In the genomic region with DNA sequence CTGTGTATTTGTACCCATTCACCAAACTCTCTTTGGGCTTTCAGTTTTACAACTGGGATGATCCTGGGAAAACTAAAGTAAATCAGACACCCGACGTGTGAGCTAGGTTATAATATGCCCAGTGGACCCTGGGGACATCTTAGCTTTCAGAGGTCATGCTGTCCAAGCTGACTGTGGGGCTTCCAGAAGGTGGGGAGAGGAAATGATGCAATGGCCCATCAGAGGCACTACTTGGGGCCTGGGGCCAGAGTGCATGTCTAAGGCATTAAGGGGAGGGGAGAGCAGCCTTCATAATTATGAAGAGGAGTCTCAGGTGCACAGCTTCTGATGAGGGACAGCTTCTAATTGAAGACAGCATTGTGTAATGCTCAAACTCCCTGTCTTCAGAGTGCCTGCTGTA, we compare ENCODE assay signal across 30 cellular contexts. TPM values are rescaled to one million over a fixed set of nuclear protein-coding genes. Genes with fewer than 3 reads are reported as not detected.
DNase-seq lines count a peak whose midpoint lies in the region; ATAC-seq and TF ChIP-seq lines count a peak whose summit lies in the region.
"Had no signal": no experiment of that assay in that cellular context is flagged by ENCODE, and none has a peak within 500 bp of the region (broad histone marks: within the 10 kb centered on the region; RNA-seq: fewer than 3 reads in every experiment).

No MANE protein-coding gene starts in this region.

- H3F3A ChIP-seq in Loucy (ENCODE audit: low read depth) (no peaks in the 10 kb centered on the region; the same call in 1 of the 2 replicates), MM.1S (ENCODE audit: insufficient read depth, low read length) (no peaks in the 10 kb centered on the region)

- no peak overlapping the region for H3K4me3 ChIP-seq in Loucy (ENCODE audit: low read length, poor library complexity, severe bottlenecking)
- no peak overlapping the region for H3K4me3 ChIP-seq in MM.1S (ENCODE audit: low read length)
- H3K4me3 ChIP-seq: lower lobe of right lung, ovary, skin epidermis, testis had no signal

- H3K9me2 ChIP-seq in Loucy (replicated peaks; ENCODE audit: low read depth, low read length), result no peaks in the 10 kb centered on the region
- no peaks in the 10 kb centered on the region for H3K9me2 ChIP-seq in MM.1S (replicated peaks; ENCODE audit: insufficient read depth, low read length)

- TF ChIP-seq CTCF in Loucy (conservative IDR thresholded peaks at IDR 0.05; ENCODE audit: low read length) (no peak), MM.1S (IDR thresholded peaks at IDR 0.05; ENCODE audit: low read length) (no peak)
- TF ChIP-seq CTCF in activated CD8-positive, alpha-beta T cell treated with anti-CD3 and anti-CD28 coated beads for 36 hours (IDR thresholded peaks at IDR 0.05), result no peak

- intact Hi-C loops in activated CD8-positive, alpha-beta T cell treated with anti-CD3 and anti-CD28 coated beads for 36 hours (cut with micrococcal nuclease), result no loop called here

- CTCF ChIA-PET in activated CD8-positive, alpha-beta T cell treated with anti-CD3 and anti-CD28 coated beads for 36 hours (lab: Charles Lee), result interaction anchor here (2.1 kb wide), 1 partner anchor 13 kb away, joined by 8 read pairs; no protein-coding TSS in a partner anchor

- H3K4me1 ChIP-seq in Loucy (ENCODE audit: insufficient read depth, low read length, poor library complexity, severe bottlenecking), result peaks cover 17% of the 10 kb centered on the region
- H3K4me1 ChIP-seq in MM.1S (ENCODE audit: low read length), result no peaks in the 10 kb centered on the region
- H3K4me1 ChIP-seq: lower lobe of right lung, testis had no signal

- H3K4me1 Mint-ChIP-seq in T-helper 1 cell treated with Interleukin-12 subunit alpha and Interleukin-12 subunit beta and Interleukin-4 antibody, amounts not matched to agents 30 μg/mL and 1 μg/mL, for 36 hours (ENCODE audit: low read depth), result peaks cover 26% of the 10 kb centered on the region
- H3K4me1 Mint-ChIP-seq in activated CD8-positive, alpha-beta T cell treated with anti-CD3 and anti-CD28 coated beads for 36 hours (ENCODE audit: low read depth), result peaks cover 16% of the 10 kb centered on the region
- H3K4me1 Mint-ChIP-seq in natural killer cell treated with Interleukin-12 subunit alpha and Interleukin-12 subunit beta and Interleukin-15 and Interleukin-18, amount 100 ng/mL, for 72 hours (ENCODE audit: low read depth in 2 of 2), result peaks cover 30 to 32% of the 10 kb centered on the region in 2 donors

- H3K79me2 ChIP-seq in Loucy (ENCODE audit: insufficient read depth, low read length) (no peaks in the 10 kb centered on the region), MM.1S (ENCODE audit: low read length) (no peaks in the 10 kb centered on the region)

- DNase-seq in T-helper 1 cell (no peak), MM.1S (no peak), DMS79 (lab: John Stamatoyannopoulos, UW) (no peak)
- DNase-seq in activated CD8-positive, alpha-beta T cell treated with anti-CD3 and anti-CD28 coated beads for 36 hours, result no peak
- DNase-seq in natural killer cell treated with Interleukin-12 subunit alpha and Interleukin-12 subunit beta and Interleukin-15 and Interleukin-18, amount 100 ng/mL, for 72 hours (ENCODE audit: low spot score), result no peak
- no peak for DNase-seq in activated CD4-positive, CD25-positive, alpha-beta regulatory T cell (lab: John Stamatoyannopoulos, UW)
- DNase-seq: activated CD4-positive, alpha-beta T cell treated with anti-CD3 and anti-CD28 coated beads for 36 hours; activated naive CD4-positive, alpha-beta T cell treated with anti-CD3 and anti-CD28 coated beads, Interleukin-2, amount 10 ng/mL, durations not matched to agents 7 days and 5 days; activated T-cell treated with anti-CD3 and anti-CD28 coated beads, Interleukin-2, amount 50 U/mL, for 48 hours; amygdala; C1 segment of cervical spinal cord; Calu3; DMS79 treated with DMSO at 0.1 percent for 48 hours; GDM1; HCEC 1CT; Karpas-422; lower lobe of right lung; MV-4-11; naive thymus-derived CD8-positive, alpha-beta T cell; NCI-H146; ovary; retina; stimulated activated naive CD4-positive, alpha-beta T cell treated with Interleukin-2 at 50 U/mL for 16 hours; testis had no signal

- ATAC-seq in activated CD8-positive, alpha-beta T cell treated with anti-CD3 and anti-CD28 coated beads for 36 hours, result no peak
- no peak for ATAC-seq in natural killer cell treated with Interleukin-12 subunit alpha and Interleukin-12 subunit beta and Interleukin-15 and Interleukin-18, amount 100 ng/mL, for 72 hours
- ATAC-seq: activated CD4-positive, alpha-beta T cell treated with anti-CD3 and anti-CD28 coated beads for 36 hours; naive thymus-derived CD8-positive, alpha-beta T cell had no signal

- H4K20me1 ChIP-seq in Loucy (ENCODE audit: insufficient read depth, low read length, poor library complexity, severe bottlenecking), result no peaks in the 10 kb centered on the region
- H4K20me1 ChIP-seq in MM.1S (ENCODE audit: insufficient read depth, low read length), result no peaks in the 10 kb centered on the region

- H3K27me3 Mint-ChIP-seq in T-helper 1 cell treated with Interleukin-12 subunit alpha and Interleukin-12 subunit beta and Interleukin-4 antibody, amounts not matched to agents 30 μg/mL and 1 μg/mL, for 36 hours (ENCODE audit: low read depth), result no peaks in the 10 kb centered on the region
- H3K27me3 Mint-ChIP-seq in activated CD8-positive, alpha-beta T cell treated with anti-CD3 and anti-CD28 coated beads for 36 hours, result no peaks in the 10 kb centered on the region
- H3K27me3 Mint-ChIP-seq in natural killer cell treated with Interleukin-12 subunit alpha and Interleukin-12 subunit beta and Interleukin-15 and Interleukin-18, amount 100 ng/mL, for 72 hours, result no peaks in the 10 kb centered on the region
- H3K27me3 Mint-ChIP-seq: activated CD4-positive, alpha-beta T cell treated with anti-CD3 and anti-CD28 coated beads for 36 hours; activated naive CD4-positive, alpha-beta T cell treated with anti-CD3 and anti-CD28 coated beads, Interleukin-2, amount 10 ng/mL, durations not matched to agents 7 days and 5 days; naive thymus-derived CD8-positive, alpha-beta T cell had no signal

- POLR2A ChIA-PET in activated CD8-positive, alpha-beta T cell treated with anti-CD3 and anti-CD28 coated beads for 36 hours (lab: Charles Lee), result interaction anchor here (0.9 to 1.4 kb wide), 2 partner anchors 12 to 84 kb away, joined by 3 to 5 read pairs; no protein-coding TSS in a partner anchor

- H3K9me3 ChIP-seq in Loucy (ENCODE audit: insufficient read depth, low read depth, low read length) (no peaks in the 10 kb centered on the region), MM.1S (replicated peaks; ENCODE audit: insufficient read depth, low read length) (no peaks in the 10 kb centered on the region)
- H3K9me3 ChIP-seq: lower lobe of right lung, ovary, testis had no signal

- H3K4me3 Mint-ChIP-seq in T-helper 1 cell treated with Interleukin-12 subunit alpha and Interleukin-12 subunit beta and Interleukin-4 antibody, amounts not matched to agents 30 μg/mL and 1 μg/mL, for 36 hours, result peak overlapping the region; percentile 57
- H3K4me3 Mint-ChIP-seq in activated CD8-positive, alpha-beta T cell treated with anti-CD3 and anti-CD28 coated beads for 36 hours, result no peak overlapping the region
- no peak overlapping the region for H3K4me3 Mint-ChIP-seq in natural killer cell treated with Interleukin-12 subunit alpha and Interleukin-12 subunit beta and Interleukin-15 and Interleukin-18, amount 100 ng/mL, for 72 hours
- H3K4me3 Mint-ChIP-seq: activated CD4-positive, alpha-beta T cell treated with anti-CD3 and anti-CD28 coated beads for 36 hours; activated naive CD4-positive, alpha-beta T cell treated with anti-CD3 and anti-CD28 coated beads, Interleukin-2, amount 10 ng/mL, durations not matched to agents 7 days and 5 days; naive thymus-derived CD8-positive, alpha-beta T cell had no signal

- H3K36me3 Mint-ChIP-seq in T-helper 1 cell treated with Interleukin-12 subunit alpha and Interleukin-12 subunit beta and Interleukin-4 antibody, amounts not matched to agents 30 μg/mL and 1 μg/mL, for 36 hours (ENCODE audit: low read depth), result peaks cover 62% of the 10 kb centered on the region
- peaks cover 13% of the 10 kb centered on the region for H3K36me3 Mint-ChIP-seq in activated CD8-positive, alpha-beta T cell treated with anti-CD3 and anti-CD28 coated beads for 36 hours (ENCODE audit: low read depth)
- H3K36me3 Mint-ChIP-seq in natural killer cell treated with Interleukin-12 subunit alpha and Interleukin-12 subunit beta and Interleukin-15 and Interleukin-18, amount 100 ng/mL, for 72 hours, result peaks cover 11% of the 10 kb centered on the region

- H3K4me2 ChIP-seq in Loucy (ENCODE audit: low read depth, low read length, poor library complexity, severe bottlenecking) (peak overlapping the region; percentile 13), MM.1S (ENCODE audit: low read depth, low read length) (no peak overlapping the region)

- H3K27ac ChIP-seq in MM.1S (ENCODE audit: low read length), result no peak overlapping the region
- H3K27ac ChIP-seq: 22Rv1, lower lobe of right lung, ovary, skin epidermis, testis had no signal

- no peaks in the 10 kb centered on the region for H3K9me3 Mint-ChIP-seq in T-helper 1 cell treated with Interleukin-12 subunit alpha and Interleukin-12 subunit beta and Interleukin-4 antibody, amounts not matched to agents 30 μg/mL and 1 μg/mL, for 36 hours
- H3K9me3 Mint-ChIP-seq in activated CD8-positive, alpha-beta T cell treated with anti-CD3 and anti-CD28 coated beads for 36 hours, result no peaks in the 10 kb centered on the region
- H3K9me3 Mint-ChIP-seq in natural killer cell treated with Interleukin-12 subunit alpha and Interleukin-12 subunit beta and Interleukin-15 and Interleukin-18, amount 100 ng/mL, for 72 hours, result no peaks in the 10 kb centered on the region
- H3K9me3 Mint-ChIP-seq: activated naive CD4-positive, alpha-beta T cell treated with anti-CD3 and anti-CD28 coated beads, Interleukin-2, amount 10 ng/mL, durations not matched to agents 7 days and 5 days; naive thymus-derived CD8-positive, alpha-beta T cell had no signal

- H2AFZ ChIP-seq in Loucy (ENCODE audit: low read length) (no peak overlapping the region), MM.1S (ENCODE audit: low read length) (no peak overlapping the region)

- H3K27me3 ChIP-seq in Loucy (ENCODE audit: insufficient read depth, low read length, poor library complexity, severe bottlenecking) (no peaks in the 10 kb centered on the region), MM.1S (replicated peaks; ENCODE audit: insufficient read depth, low read length) (no peaks in the 10 kb centered on the region)
- H3K27me3 ChIP-seq: ovary, testis had no signal

- H3K36me3 ChIP-seq in Loucy (ENCODE audit: insufficient read depth, low read length) (peaks cover 46% of the 10 kb centered on the region; the same call in 1 of the 2 replicates), MM.1S (replicated peaks; ENCODE audit: insufficient read depth, low read length) (no peaks in the 10 kb centered on the region)
- H3K36me3 ChIP-seq: ovary had no signal

- peak overlapping the region; percentile 66 for H3K27ac Mint-ChIP-seq in T-helper 1 cell treated with Interleukin-12 subunit alpha and Interleukin-12 subunit beta and Interleukin-4 antibody, amounts not matched to agents 30 μg/mL and 1 μg/mL, for 36 hours
- peak overlapping the region; percentile 56 for H3K27ac Mint-ChIP-seq in activated CD8-positive, alpha-beta T cell treated with anti-CD3 and anti-CD28 coated beads for 36 hours
- peak overlapping the region; percentile 34 to 79 for H3K27ac Mint-ChIP-seq in natural killer cell treated with Interleukin-12 subunit alpha and Interleukin-12 subunit beta and Interleukin-15 and Interleukin-18, amount 100 ng/mL, for 72 hours
- H3K27ac Mint-ChIP-seq: activated CD4-positive, alpha-beta T cell treated with anti-CD3 and anti-CD28 coated beads for 36 hours; activated naive CD4-positive, alpha-beta T cell treated with anti-CD3 and anti-CD28 coated beads, Interleukin-2, amount 10 ng/mL, durations not matched to agents 7 days and 5 days had no signal

- H3K9ac ChIP-seq in Loucy (ENCODE audit: low read depth, low read length, poor library complexity, severe bottlenecking) (no peak overlapping the region), MM.1S (ENCODE audit: low read length) (no peak overlapping the region)

RNA-seq across cellular contexts. Expression of a gene that starts 30.9 kb away (rescaled TPM):
- 10 to 100 TPM; 40.5 to 42.2 TPM for total RNA-seq in activated CD8-positive, alpha-beta T cell treated with anti-CD3 and anti-CD28 coated beads for 36 hours
- 100 to 1,000 TPM in 1 of 2 donors, 10 to 100 TPM in 1; 49.8 to 173 TPM for total RNA-seq in natural killer cell treated with Interleukin-12 subunit alpha and Interleukin-12 subunit beta and Interleukin-15 and Interleukin-18, amount 100 ng/mL, for 72 hours
- total RNA-seq: Calu3, NCI-H460, SK-MEL-5 had no signal
